In the genomic region with DNA sequence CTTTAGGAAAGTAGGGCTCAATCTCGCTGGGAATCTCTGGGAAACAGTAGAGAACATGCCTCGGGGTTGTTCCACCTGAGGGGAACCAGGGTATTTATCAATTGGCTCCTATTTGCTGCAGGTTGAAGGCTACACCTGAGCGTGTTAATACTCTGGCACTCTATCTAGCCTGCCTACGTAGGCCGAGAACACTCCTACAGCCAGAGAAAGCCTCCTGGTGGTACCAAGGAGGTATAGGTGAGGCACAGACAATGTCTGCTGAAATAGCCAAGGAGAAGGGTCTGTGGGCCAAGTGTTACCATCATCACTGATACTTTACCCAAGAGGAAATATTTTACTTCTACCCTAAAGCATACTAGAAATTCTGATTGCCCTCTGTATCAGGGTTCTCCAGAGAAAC, we compare ENCODE assay signal across 1 cellular context.
TF ChIP-seq lines count a peak whose summit lies in the region.

No MANE protein-coding gene starts in this region.

TF ChIP-seq in GM12878, 131 proteins besides CTCF, POLR2A, EP300 and RAD21:
- TF ChIP-seq, protein P1, sequence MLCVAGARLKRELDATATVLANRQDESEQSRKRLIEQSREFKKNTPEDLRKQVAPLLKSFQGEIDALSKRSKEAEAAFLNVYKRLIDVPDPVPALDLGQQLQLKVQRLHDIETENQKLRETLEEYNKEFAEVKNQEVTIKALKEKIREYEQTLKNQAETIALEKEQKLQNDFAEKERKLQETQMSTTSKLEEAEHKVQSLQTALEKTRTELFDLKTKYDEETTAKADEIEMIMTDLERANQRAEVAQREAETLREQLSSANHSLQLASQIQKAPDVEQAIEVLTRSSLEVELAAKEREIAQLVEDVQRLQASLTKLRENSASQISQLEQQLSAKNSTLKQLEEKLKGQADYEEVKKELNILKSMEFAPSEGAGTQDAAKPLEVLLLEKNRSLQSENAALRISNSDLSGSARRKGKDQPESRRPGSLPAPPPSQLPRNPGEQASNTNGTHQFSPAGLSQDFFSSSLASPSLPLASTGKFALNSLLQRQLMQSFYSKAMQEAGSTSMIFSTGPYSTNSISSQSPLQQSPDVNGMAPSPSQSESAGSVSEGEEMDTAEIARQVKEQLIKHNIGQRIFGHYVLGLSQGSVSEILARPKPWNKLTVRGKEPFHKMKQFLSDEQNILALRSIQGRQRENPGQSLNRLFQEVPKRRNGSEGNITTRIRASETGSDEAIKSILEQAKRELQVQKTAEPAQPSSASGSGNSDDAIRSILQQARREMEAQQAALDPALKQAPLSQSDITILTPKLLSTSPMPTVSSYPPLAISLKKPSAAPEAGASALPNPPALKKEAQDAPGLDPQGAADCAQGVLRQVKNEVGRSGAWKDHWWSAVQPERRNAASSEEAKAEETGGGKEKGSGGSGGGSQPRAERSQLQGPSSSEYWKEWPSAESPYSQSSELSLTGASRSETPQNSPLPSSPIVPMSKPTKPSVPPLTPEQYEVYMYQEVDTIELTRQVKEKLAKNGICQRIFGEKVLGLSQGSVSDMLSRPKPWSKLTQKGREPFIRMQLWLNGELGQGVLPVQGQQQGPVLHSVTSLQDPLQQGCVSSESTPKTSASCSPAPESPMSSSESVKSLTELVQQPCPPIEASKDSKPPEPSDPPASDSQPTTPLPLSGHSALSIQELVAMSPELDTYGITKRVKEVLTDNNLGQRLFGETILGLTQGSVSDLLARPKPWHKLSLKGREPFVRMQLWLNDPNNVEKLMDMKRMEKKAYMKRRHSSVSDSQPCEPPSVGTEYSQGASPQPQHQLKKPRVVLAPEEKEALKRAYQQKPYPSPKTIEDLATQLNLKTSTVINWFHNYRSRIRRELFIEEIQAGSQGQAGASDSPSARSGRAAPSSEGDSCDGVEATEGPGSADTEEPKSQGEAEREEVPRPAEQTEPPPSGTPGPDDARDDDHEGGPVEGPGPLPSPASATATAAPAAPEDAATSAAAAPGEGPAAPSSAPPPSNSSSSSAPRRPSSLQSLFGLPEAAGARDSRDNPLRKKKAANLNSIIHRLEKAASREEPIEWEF (IDR thresholded peaks at IDR 0.05; ENCODE audit: insufficient replicate concordance, low read depth, low read length): no peak
- TF ChIP-seq, protein P2, sequence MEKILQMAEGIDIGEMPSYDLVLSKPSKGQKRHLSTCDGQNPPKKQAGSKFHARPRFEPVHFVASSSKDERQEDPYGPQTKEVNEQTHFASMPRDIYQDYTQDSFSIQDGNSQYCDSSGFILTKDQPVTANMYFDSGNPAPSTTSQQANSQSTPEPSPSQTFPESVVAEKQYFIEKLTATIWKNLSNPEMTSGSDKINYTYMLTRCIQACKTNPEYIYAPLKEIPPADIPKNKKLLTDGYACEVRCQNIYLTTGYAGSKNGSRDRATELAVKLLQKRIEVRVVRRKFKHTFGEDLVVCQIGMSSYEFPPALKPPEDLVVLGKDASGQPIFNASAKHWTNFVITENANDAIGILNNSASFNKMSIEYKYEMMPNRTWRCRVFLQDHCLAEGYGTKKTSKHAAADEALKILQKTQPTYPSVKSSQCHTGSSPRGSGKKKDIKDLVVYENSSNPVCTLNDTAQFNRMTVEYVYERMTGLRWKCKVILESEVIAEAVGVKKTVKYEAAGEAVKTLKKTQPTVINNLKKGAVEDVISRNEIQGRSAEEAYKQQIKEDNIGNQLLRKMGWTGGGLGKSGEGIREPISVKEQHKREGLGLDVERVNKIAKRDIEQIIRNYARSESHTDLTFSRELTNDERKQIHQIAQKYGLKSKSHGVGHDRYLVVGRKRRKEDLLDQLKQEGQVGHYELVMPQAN (conservative IDR thresholded peaks at IDR 0.05): no peak
- no peak for TF ChIP-seq PAX8 (IDR thresholded peaks at IDR 0.05)
- TF ChIP-seq, protein P3, sequence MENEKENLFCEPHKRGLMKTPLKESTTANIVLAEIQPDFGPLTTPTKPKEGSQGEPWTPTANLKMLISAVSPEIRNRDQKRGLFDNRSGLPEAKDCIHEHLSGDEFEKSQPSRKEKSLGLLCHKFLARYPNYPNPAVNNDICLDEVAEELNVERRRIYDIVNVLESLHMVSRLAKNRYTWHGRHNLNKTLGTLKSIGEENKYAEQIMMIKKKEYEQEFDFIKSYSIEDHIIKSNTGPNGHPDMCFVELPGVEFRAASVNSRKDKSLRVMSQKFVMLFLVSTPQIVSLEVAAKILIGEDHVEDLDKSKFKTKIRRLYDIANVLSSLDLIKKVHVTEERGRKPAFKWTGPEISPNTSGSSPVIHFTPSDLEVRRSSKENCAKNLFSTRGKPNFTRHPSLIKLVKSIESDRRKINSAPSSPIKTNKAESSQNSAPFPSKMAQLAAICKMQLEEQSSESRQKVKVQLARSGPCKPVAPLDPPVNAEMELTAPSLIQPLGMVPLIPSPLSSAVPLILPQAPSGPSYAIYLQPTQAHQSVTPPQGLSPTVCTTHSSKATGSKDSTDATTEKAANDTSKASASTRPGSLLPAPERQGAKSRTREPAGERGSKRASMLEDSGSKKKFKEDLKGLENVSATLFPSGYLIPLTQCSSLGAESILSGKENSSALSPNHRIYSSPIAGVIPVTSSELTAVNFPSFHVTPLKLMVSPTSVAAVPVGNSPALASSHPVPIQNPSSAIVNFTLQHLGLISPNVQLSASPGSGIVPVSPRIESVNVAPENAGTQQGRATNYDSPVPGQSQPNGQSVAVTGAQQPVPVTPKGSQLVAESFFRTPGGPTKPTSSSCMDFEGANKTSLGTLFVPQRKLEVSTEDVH (IDR thresholded peaks at IDR 0.05; ENCODE audit: low read depth, partially characterized antibody): no peak
- no peak for TF ChIP-seq ATF7 (IDR thresholded peaks at IDR 0.05; ENCODE audit: low read depth)
- TF ChIP-seq SUPT20H (IDR thresholded peaks at IDR 0.05; ENCODE audit: borderline replicate concordance, control insufficient read depth, low read depth, low read length): no peak
- no peak for TF ChIP-seq MEF2A (IDR thresholded peaks at IDR 0.05; ENCODE audit: insufficient read depth, low read depth, low read length)
- no peak for TF ChIP-seq CHD1 (IDR thresholded peaks at IDR 0.05; ENCODE audit: low read depth, low read length)
- TF ChIP-seq MXI1 (IDR thresholded peaks at IDR 0.05; ENCODE audit: low read depth, low read length): no peak
- TF ChIP-seq CBX5 (IDR thresholded peaks at IDR 0.05; ENCODE audit: low read depth): no peak
- TF ChIP-seq, protein P4, sequence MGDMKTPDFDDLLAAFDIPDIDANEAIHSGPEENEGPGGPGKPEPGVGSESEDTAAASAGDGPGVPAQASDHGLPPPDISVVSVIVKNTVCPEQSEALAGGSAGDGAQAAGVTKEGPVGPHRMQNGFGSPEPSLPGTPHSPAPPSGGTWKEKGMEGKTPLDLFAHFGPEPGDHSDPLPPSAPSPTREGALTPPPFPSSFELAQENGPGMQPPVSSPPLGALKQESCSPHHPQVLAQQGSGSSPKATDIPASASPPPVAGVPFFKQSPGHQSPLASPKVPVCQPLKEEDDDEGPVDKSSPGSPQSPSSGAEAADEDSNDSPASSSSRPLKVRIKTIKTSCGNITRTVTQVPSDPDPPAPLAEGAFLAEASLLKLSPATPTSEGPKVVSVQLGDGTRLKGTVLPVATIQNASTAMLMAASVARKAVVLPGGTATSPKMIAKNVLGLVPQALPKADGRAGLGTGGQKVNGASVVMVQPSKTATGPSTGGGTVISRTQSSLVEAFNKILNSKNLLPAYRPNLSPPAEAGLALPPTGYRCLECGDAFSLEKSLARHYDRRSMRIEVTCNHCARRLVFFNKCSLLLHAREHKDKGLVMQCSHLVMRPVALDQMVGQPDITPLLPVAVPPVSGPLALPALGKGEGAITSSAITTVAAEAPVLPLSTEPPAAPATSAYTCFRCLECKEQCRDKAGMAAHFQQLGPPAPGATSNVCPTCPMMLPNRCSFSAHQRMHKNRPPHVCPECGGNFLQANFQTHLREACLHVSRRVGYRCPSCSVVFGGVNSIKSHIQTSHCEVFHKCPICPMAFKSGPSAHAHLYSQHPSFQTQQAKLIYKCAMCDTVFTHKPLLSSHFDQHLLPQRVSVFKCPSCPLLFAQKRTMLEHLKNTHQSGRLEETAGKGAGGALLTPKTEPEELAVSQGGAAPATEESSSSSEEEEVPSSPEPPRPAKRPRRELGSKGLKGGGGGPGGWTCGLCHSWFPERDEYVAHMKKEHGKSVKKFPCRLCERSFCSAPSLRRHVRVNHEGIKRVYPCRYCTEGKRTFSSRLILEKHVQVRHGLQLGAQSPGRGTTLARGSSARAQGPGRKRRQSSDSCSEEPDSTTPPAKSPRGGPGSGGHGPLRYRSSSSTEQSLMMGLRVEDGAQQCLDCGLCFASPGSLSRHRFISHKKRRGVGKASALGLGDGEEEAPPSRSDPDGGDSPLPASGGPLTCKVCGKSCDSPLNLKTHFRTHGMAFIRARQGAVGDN (IDR thresholded peaks at IDR 0.05): no peak
- TF ChIP-seq, protein P5, sequence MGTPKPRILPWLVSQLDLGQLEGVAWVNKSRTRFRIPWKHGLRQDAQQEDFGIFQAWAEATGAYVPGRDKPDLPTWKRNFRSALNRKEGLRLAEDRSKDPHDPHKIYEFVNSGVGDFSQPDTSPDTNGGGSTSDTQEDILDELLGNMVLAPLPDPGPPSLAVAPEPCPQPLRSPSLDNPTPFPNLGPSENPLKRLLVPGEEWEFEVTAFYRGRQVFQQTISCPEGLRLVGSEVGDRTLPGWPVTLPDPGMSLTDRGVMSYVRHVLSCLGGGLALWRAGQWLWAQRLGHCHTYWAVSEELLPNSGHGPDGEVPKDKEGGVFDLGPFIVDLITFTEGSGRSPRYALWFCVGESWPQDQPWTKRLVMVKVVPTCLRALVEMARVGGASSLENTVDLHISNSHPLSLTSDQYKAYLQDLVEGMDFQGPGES (IDR thresholded peaks at IDR 0.05): no peak
- no peak for TF ChIP-seq SMAD5 (IDR thresholded peaks at IDR 0.05; ENCODE audit: low read depth)
- TF ChIP-seq ZNF274 (IDR thresholded peaks at IDR 0.05; ENCODE audit: insufficient read depth, insufficient read length): no peak
- no peak for TF ChIP-seq ZNF384 (IDR thresholded peaks at IDR 0.05; ENCODE audit: borderline replicate concordance, low read depth, low read length)
